In the genomic region with DNA sequence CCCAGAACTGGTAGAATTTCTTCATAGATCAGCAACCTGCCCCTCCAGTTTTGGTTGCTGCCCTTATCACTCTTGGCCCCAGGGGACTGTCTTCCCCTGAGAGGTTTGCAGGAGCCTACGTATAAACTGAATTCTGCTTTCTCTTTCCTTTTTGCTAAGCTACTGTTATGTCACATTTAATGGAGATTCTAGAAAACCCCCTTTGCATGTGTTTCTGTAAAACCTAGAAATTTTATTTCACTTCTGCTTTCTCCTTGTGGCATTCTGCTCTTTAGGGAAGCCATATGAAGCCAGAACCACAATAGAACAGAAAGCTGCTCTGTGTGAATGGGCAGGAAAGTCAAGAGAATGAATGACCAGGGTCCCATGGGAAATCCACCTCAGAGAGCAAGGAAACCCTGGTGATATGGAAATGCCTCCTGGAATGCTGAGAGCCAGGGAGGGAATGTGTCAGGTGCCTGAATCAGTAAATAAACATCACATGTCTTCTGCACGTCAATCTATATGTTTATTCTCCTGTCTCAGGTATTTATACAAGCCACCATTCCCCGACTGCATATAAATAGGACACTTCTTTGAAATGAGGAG, we compare ENCODE assay signal across 9 cellular contexts. TPM values are rescaled to one million over a fixed set of nuclear protein-coding genes. Genes with fewer than 3 reads are reported as not detected.
DNase-seq lines count a peak whose midpoint lies in the region; ATAC-seq and TF ChIP-seq lines count a peak whose summit lies in the region.
"Had no signal": no experiment of that assay in that cellular context is flagged by ENCODE, and none has a peak within 500 bp of the region (broad histone marks: within the 10 kb centered on the region; RNA-seq: fewer than 3 reads in every experiment).

No MANE protein-coding gene starts in this region.

- no peaks in the 10 kb centered on the region for H3K9me2 ChIP-seq in PC-3 (replicated peaks; ENCODE audit: low read length)

- ATAC-seq in GM19023 (IDR thresholded peaks at IDR 0.05; ENCODE audit: unreplicated experiment) = peak; percentile 98
- peak; percentile 99 for ATAC-seq in HG03045 (IDR thresholded peaks at IDR 0.05; ENCODE audit: unreplicated experiment)
- ATAC-seq in PC-3 = peak; percentile 99
- no peak for ATAC-seq in foreskin keratinocyte

- no TSS peak for BruUV-seq in PC-3 (replicated peaks; lab: Mats Ljungman, UMichigan)

- no peaks in the 10 kb centered on the region for H3F3A ChIP-seq in PC-3 (ENCODE audit: low read length, unreplicated experiment)

- DNase-seq in PC-3 = peak; percentile 74
- no peak for DNase-seq in osteoblast (ENCODE audit: insufficient read length, low spot score, missing footprints)
- DNase-seq in activated gamma-delta T cell (lab: John Stamatoyannopoulos, UW) = no peak
- DNase-seq in SJCRH30 = no peak
- DNase-seq in foreskin keratinocyte = no peak

- H3K4me1 ChIP-seq in BLaER1 treated with 17β-estradiol and CSF1 and Interleukin-3, amounts not matched to agents 10 nM and 100 nM = peaks cover 24 to 42% (median 35%) of the 10 kb centered on the region in 10 experiments
- H3K4me1 ChIP-seq in PC-3 (ENCODE audit: insufficient read depth, low read length) = peaks cover 17% of the 10 kb centered on the region
- H3K4me1 ChIP-seq in osteoblast (ENCODE audit: insufficient read depth, low read length) = no peaks in the 10 kb centered on the region
- no peaks in the 10 kb centered on the region for H3K4me1 ChIP-seq in SJCRH30
- H3K4me1 ChIP-seq in foreskin keratinocyte = no peaks in the 10 kb centered on the region

- H3K27ac ChIP-seq in BLaER1 treated with 17β-estradiol and CSF1 and Interleukin-3, amounts not matched to agents 10 nM and 100 nM = no peak overlapping the region
- H3K27ac ChIP-seq in PC-3 (ENCODE audit: low read length) = peak overlapping the region; percentile 72
- no peak overlapping the region for H3K27ac ChIP-seq in osteoblast (ENCODE audit: low read depth, low read length)
- no peak overlapping the region for H3K27ac ChIP-seq in SJCRH30
- no peak overlapping the region for H3K27ac ChIP-seq in foreskin keratinocyte

- POLR2A ChIA-PET in PC-3 (lab: Charles Lee; ENCODE audit: unreplicated experiment) = no interaction called here

- H3K4me2 ChIP-seq in BLaER1 treated with 17β-estradiol and CSF1 and Interleukin-3, amounts not matched to agents 10 nM and 100 nM = peak overlapping the region; percentile 53 to 91 (median 75)
- H3K4me2 ChIP-seq in PC-3 (ENCODE audit: low read length) (peak overlapping the region; percentile 59), osteoblast (ENCODE audit: insufficient read depth, low read length) (peak overlapping the region; percentile 18)

- no peaks in the 10 kb centered on the region for H3K36me3 ChIP-seq in BLaER1 treated with 17β-estradiol and CSF1 and Interleukin-3, amounts not matched to agents 10 nM and 100 nM
- H3K36me3 ChIP-seq in PC-3 (ENCODE audit: low read depth, low read length) (no peaks in the 10 kb centered on the region), osteoblast (ENCODE audit: insufficient read depth, low read length) (no peaks in the 10 kb centered on the region), SJCRH30 (no peaks in the 10 kb centered on the region)

- peaks cover 0 to 23% (median 5%) of the 10 kb centered on the region in 11 experiments; a peak in 11 of 22 replicates for H4K20me1 ChIP-seq in BLaER1 treated with 17β-estradiol and CSF1 and Interleukin-3, amounts not matched to agents 10 nM and 100 nM
- H4K20me1 ChIP-seq in PC-3 (ENCODE audit: low read length) (no peaks in the 10 kb centered on the region), osteoblast (ENCODE audit: insufficient read depth, low read length) (no peaks in the 10 kb centered on the region)

- H3K4me3 ChIP-seq in BLaER1 treated with 17β-estradiol and CSF1 and Interleukin-3, amounts not matched to agents 10 nM and 100 nM = peak overlapping the region in 5 of 10 experiments; percentile 9 to 32 (median 31); a peak in 4 of 20 replicates
- H3K4me3 ChIP-seq in PC-3 (ENCODE audit: low read length) (no peak overlapping the region), osteoblast (ENCODE audit: insufficient read depth, low read length) (no peak overlapping the region), SJCRH30 (no peak overlapping the region)

- TF ChIP-seq CTCF in PC-3 (conservative IDR thresholded peaks at IDR 0.05; ENCODE audit: low read depth, low read length) = no peak
- TF ChIP-seq CTCF in osteoblast (IDR thresholded peaks at IDR 0.05; ENCODE audit: extremely low read depth, low read depth, low read length) = no peak
- TF ChIP-seq CTCF in foreskin keratinocyte (conservative IDR thresholded peaks at IDR 0.05) = no peak

- peaks cover 0 to 93% (median 0%) of the 10 kb centered on the region in 11 experiments; a peak in 8 of 22 replicates for H3K27me3 ChIP-seq in BLaER1 treated with 17β-estradiol and CSF1 and Interleukin-3, amounts not matched to agents 10 nM and 100 nM
- H3K27me3 ChIP-seq in PC-3 (ENCODE audit: low read length) (no peaks in the 10 kb centered on the region), osteoblast (ENCODE audit: insufficient read depth, low read length) (peaks cover 56% of the 10 kb centered on the region), SJCRH30 (no peaks in the 10 kb centered on the region; the same call in 1 of the 2 replicates), foreskin keratinocyte (peaks cover 99% of the 10 kb centered on the region)

- H2AFZ ChIP-seq in PC-3 (ENCODE audit: low read length) = peak overlapping the region; percentile 35
- no peak overlapping the region for H2AFZ ChIP-seq in osteoblast (ENCODE audit: low read length)

- intact Hi-C loops in PC-3 (cut with micrococcal nuclease) = loop anchor here (1.0 kb wide), 1 partner anchor 10 kb away; no protein-coding TSS in a partner anchor

- H3K9me3 ChIP-seq in BLaER1 treated with 17β-estradiol and CSF1 and Interleukin-3, amounts not matched to agents 10 nM and 100 nM (replicated peaks in 1 of 11) = peaks cover 0 to 7% (median 0%) of the 10 kb centered on the region in 11 experiments; a peak in 3 of 22 replicates
- H3K9me3 ChIP-seq in PC-3 (ENCODE audit: low read length) (no peaks in the 10 kb centered on the region), osteoblast (ENCODE audit: low read depth, low read length) (no peaks in the 10 kb centered on the region), SJCRH30 (replicated peaks) (no peaks in the 10 kb centered on the region)

- CTCF ChIA-PET in PC-3 (lab: Charles Lee) = no interaction called here

- H3K9ac ChIP-seq in BLaER1 treated with 17β-estradiol and CSF1 and Interleukin-3, amounts not matched to agents 10 nM and 100 nM = no peak overlapping the region
- no peak overlapping the region for H3K9ac ChIP-seq in PC-3 (ENCODE audit: low read length)

- H3K79me2 ChIP-seq in PC-3 (ENCODE audit: low read length) (no peaks in the 10 kb centered on the region), osteoblast (ENCODE audit: insufficient read depth, low read length) (no peaks in the 10 kb centered on the region)

RNA-seq across cellular contexts. Expression of a gene that starts 3.4 kb away (rescaled TPM):
- total RNA-seq in PC-3 (2014; rRNA removed) = not detected in 2 replicates
- total RNA-seq in osteoblast = not detected in 2 replicates
- not detected in 2 replicates for total RNA-seq in SJCRH30 (2014; rRNA removed; shearing (Covaris generic))
- total RNA-seq in foreskin keratinocyte = not detected in 2 replicates
- polyA plus RNA-seq in foreskin keratinocyte = not detected in 2 replicates
- total RNA-seq: myocyte had no signal

RNA-seq across cellular contexts. Expression of a gene that starts 14.0 kb away (rescaled TPM):
- total RNA-seq in PC-3 (2014; rRNA removed) = not detected in 2 replicates
- total RNA-seq in osteoblast = not detected in 2 replicates
- not detected in 2 replicates for total RNA-seq in SJCRH30 (2014; rRNA removed; shearing (Covaris generic))
- not detected in 2 replicates for total RNA-seq in foreskin keratinocyte
- not detected in 2 replicates for polyA plus RNA-seq in foreskin keratinocyte
- total RNA-seq: myocyte had no signal

RNA-seq across cellular contexts. Expression of a gene that starts 27.1 kb away (rescaled TPM):
- total RNA-seq in PC-3 (2014; rRNA removed) (not detected in 2 replicates), osteoblast (not detected in 2 replicates), foreskin keratinocyte (not detected in 2 replicates)
- total RNA-seq in SJCRH30 (2014; rRNA removed; shearing (Covaris generic)) = not detected in 2 replicates
- not detected in 2 replicates for polyA plus RNA-seq in foreskin keratinocyte
- total RNA-seq: myocyte had no signal

RNA-seq across cellular contexts. Expression of a gene that starts 31.2 kb away (rescaled TPM):
- total RNA-seq in PC-3 (2014; rRNA removed) = not detected in 2 replicates
- not detected in 2 replicates for total RNA-seq in osteoblast
- not detected in 2 replicates for total RNA-seq in SJCRH30 (2014; rRNA removed; shearing (Covaris generic))
- not detected in 2 replicates for total RNA-seq in foreskin keratinocyte
- polyA plus RNA-seq in foreskin keratinocyte = not detected in 2 replicates
- total RNA-seq: myocyte had no signal

RNA-seq across cellular contexts. Expression of a gene that starts 46.6 kb away (rescaled TPM):
- total RNA-seq in PC-3 (2014; rRNA removed) (7.5 and 11.2 TPM in 2 replicates), osteoblast (35.9 and 38.4 TPM in 2 replicates), foreskin keratinocyte (14.6 and 17.5 TPM in 2 replicates)
- total RNA-seq in SJCRH30 (2014; rRNA removed; shearing (Covaris generic)) = 22.6 and 25.5 TPM in 2 replicates
- polyA plus RNA-seq in foreskin keratinocyte = 4.2 and 4.3 TPM in 2 replicates

Comparison
In these comparisons a context has a peak if more than half of its experiments do, and no peak if none do; other contexts are left out.
1. H3K4me2 ChIP-seq: peak in every context shown above with its lines; median percentile 75 in BLaER1 treated with 17β-estradiol and CSF1 and Interleukin-3, amounts not matched to agents 10 nM and 100 nM; 59 in PC-3; 18 in osteoblast.